ENCODE assay signal across 2 cellular contexts in genomic region chr13:80585531-80585930, GRCh38.
TF ChIP-seq lines count a peak whose summit lies in the region.

No MANE protein-coding gene starts in this region.

TF ChIP-seq in GM23338, 12 proteins besides CTCF, POLR2A, EP300 and RAD21 (continued from another document):
- TF ChIP-seq NANOG (IDR thresholded peaks at IDR 0.05; ENCODE audit: borderline replicate concordance) (no peak), JUNB (IDR thresholded peaks at IDR 0.05; ENCODE audit: unreplicated experiment) (no peak), STAT1 (IDR thresholded peaks at IDR 0.05; ENCODE audit: unreplicated experiment) (no peak), ZNF462 (CRISPR knock-in tag; IDR thresholded peaks at IDR 0.05) (peak; percentile 64), EZH2 (IDR thresholded peaks at IDR 0.05; ENCODE audit: low read depth, unreplicated experiment) (no peak), ZNF331 (CRISPR knock-in tag; IDR thresholded peaks at IDR 0.05; ENCODE audit: low read depth) (no peak), ZNF114 (CRISPR knock-in tag; IDR thresholded peaks at IDR 0.05) (no peak)

TF ChIP-seq in WTC11, 78 proteins besides CTCF, POLR2A, EP300 and RAD21:
- TF ChIP-seq, protein P1, sequence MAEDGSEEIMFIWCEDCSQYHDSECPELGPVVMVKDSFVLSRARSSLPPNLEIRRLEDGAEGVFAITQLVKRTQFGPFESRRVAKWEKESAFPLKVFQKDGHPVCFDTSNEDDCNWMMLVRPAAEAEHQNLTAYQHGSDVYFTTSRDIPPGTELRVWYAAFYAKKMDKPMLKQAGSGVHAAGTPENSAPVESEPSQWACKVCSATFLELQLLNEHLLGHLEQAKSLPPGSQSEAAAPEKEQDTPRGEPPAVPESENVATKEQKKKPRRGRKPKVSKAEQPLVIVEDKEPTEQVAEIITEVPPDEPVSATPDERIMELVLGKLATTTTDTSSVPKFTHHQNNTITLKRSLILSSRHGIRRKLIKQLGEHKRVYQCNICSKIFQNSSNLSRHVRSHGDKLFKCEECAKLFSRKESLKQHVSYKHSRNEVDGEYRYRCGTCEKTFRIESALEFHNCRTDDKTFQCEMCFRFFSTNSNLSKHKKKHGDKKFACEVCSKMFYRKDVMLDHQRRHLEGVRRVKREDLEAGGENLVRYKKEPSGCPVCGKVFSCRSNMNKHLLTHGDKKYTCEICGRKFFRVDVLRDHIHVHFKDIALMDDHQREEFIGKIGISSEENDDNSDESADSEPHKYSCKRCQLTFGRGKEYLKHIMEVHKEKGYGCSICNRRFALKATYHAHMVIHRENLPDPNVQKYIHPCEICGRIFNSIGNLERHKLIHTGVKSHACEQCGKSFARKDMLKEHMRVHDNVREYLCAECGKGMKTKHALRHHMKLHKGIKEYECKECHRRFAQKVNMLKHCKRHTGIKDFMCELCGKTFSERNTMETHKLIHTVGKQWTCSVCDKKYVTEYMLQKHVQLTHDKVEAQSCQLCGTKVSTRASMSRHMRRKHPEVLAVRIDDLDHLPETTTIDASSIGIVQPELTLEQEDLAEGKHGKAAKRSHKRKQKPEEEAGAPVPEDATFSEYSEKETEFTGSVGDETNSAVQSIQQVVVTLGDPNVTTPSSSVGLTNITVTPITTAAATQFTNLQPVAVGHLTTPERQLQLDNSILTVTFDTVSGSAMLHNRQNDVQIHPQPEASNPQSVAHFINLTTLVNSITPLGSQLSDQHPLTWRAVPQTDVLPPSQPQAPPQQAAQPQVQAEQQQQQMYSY (CRISPR knock-in tag; IDR thresholded peaks at IDR 0.05): no peak
- TF ChIP-seq USF1 (CRISPR knock-in tag; IDR thresholded peaks at IDR 0.05) (no peak), SMAD4 (CRISPR knock-in tag; IDR thresholded peaks at IDR 0.05) (no peak)
TF ChIP-seq in WTC11: peak in this region for 0.
